Comparison of ENCODE assay signal across 7 cellular contexts in the genomic region with DNA sequence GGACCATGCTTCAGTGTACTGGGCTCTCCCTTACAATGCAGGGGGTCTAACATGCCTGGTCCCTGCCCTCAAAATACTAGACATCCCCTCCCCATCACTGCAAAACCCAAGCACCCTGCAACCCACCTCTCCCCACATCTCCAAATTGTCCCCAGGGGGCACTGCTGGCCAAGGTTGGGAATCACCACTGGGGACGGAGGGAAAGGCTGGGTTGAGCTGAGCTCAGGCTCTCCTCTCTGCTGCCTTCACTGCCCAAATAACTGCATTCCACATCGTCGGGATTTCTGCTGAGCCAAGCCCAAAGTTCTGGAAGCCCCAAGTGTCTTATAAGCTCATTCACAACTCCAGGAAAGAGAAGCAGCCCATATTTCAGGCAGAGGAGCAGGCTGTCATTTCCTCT.
A peak's percentile ranks its signal among the peaks of the same experiment; 100 is the strongest.
DNase-seq lines count a peak whose midpoint lies in the region; FAIRE-seq and TF ChIP-seq lines count a peak whose summit lies in the region.

No MANE protein-coding gene starts in this region.

- no peaks in the 10 kb centered on the region for H3K4me1 ChIP-seq in MM.1S (ENCODE audit: low read length)
- peaks cover 0 to 10% (median 8%) of the 10 kb centered on the region in 4 experiments; a peak in 6 of 7 replicates for H3K4me1 ChIP-seq in H1 (replicated peaks in 1 of 4; ENCODE audit: control insufficient read depth in 3 of 4, insufficient read depth in 4 of 4, low read length in 3 of 4)

- H3K14ac ChIP-seq in H1 (ENCODE audit: insufficient read length) = no peak overlapping the region

- TF ChIP-seq POLR2A in H1 (IDR thresholded peaks at IDR 0.05; ENCODE audit: control extremely low read depth in 1 of 2, low read depth in 2 of 2, low read length in 2 of 2) = no peak

- no peaks in the 10 kb centered on the region for H3K79me1 ChIP-seq in H1 (ENCODE audit: low read depth, low read length)

- CTCF ChIA-PET in H1 (lab: Charles Lee; ENCODE audit: partially characterized antibody) = interaction anchor here (0.8 to 3.5 kb wide), 27 partner anchors 10 to 202 kb away, joined by 3 to 29 read pairs (median 4); partner anchors contain the start of gene NT5DC3
- CTCF ChIA-PET in activated naive CD4-positive, alpha-beta T cell treated with anti-CD3 and anti-CD28 coated beads, Interleukin-2, amount 10 ng/mL, durations not matched to agents 7 days and 5 days (lab: Charles Lee) = interaction anchor here (1.0 kb wide), 1 partner anchor 99 kb away, joined by 3 read pairs; no protein-coding TSS in a partner anchor

- TF ChIP-seq CTCF in MM.1S (IDR thresholded peaks at IDR 0.05; ENCODE audit: low read length) (peak; percentile 17), H1 (IDR thresholded peaks at IDR 0.05; ENCODE audit: control extremely low read depth in 1 of 3, insufficient read depth in 1 of 3, low read depth in 1 of 3, low read length in 3 of 3) (peak; percentile 75 to 86 (median 78))

- no peak overlapping the region for H2BK20ac ChIP-seq in H1 (ENCODE audit: low read length)

- peak; percentile 87 to 92 for TF ChIP-seq RAD21 in H1 (IDR thresholded peaks at IDR 0.05 in 1 of 2, conservative IDR thresholded peaks at IDR 0.05 in 1 of 2; ENCODE audit: low read depth in 2 of 2, low read length in 2 of 2)

- WGBS in H1 (ENCODE audit: extremely low coverage in 1 of 2, insufficient coverage in 1 of 2, insufficient read length in 1 of 2, insufficient replicate concordance in 2 of 2, low coverage in 1 of 2, low lambda C conversion rate in 2 of 2, missing lambda C conversion rate in 1 of 2), 2 experiments = 64% methylated on average over 3 of the region's 3 CpGs; no CpG with 5 or more reads in 1 of the 2 experiments

- no peak for FAIRE-seq in H1 (lab: Jason Lieb, UNC)

- H3K27me3 Mint-ChIP-seq in activated naive CD4-positive, alpha-beta T cell treated with anti-CD3 and anti-CD28 coated beads, Interleukin-2, amount 10 ng/mL, durations not matched to agents 7 days and 5 days = no peaks in the 10 kb centered on the region

- no peak overlapping the region for H3K27ac Mint-ChIP-seq in activated naive CD4-positive, alpha-beta T cell treated with anti-CD3 and anti-CD28 coated beads, Interleukin-2, amount 10 ng/mL, durations not matched to agents 7 days and 5 days

- no peaks in the 10 kb centered on the region for H3K9me3 ChIP-seq in MM.1S (replicated peaks; ENCODE audit: insufficient read depth, low read length)
- H3K9me3 ChIP-seq in H1 (ENCODE audit: insufficient read depth in 2 of 2, low read depth in 1 of 2, low read length in 1 of 2) = no peaks in the 10 kb centered on the region

- no peak overlapping the region for H2BK15ac ChIP-seq in H1 (ENCODE audit: low read length)

- H3K9me3 Mint-ChIP-seq in activated naive CD4-positive, alpha-beta T cell treated with anti-CD3 and anti-CD28 coated beads, Interleukin-2, amount 10 ng/mL, durations not matched to agents 7 days and 5 days = no peaks in the 10 kb centered on the region

- H3K36me3 Mint-ChIP-seq in activated naive CD4-positive, alpha-beta T cell treated with anti-CD3 and anti-CD28 coated beads, Interleukin-2, amount 10 ng/mL, durations not matched to agents 7 days and 5 days = peaks cover 2% of the 10 kb centered on the region

- H3K9me2 ChIP-seq in MM.1S (replicated peaks; ENCODE audit: insufficient read depth, low read length) = no peaks in the 10 kb centered on the region

- no peak overlapping the region for H4K91ac ChIP-seq in H1 (replicated peaks; ENCODE audit: insufficient read length, low read length)

- H4K20me1 ChIP-seq in MM.1S (ENCODE audit: insufficient read depth, low read length) (no peaks in the 10 kb centered on the region), H1 (replicated peaks in 1 of 2; ENCODE audit: control insufficient read depth in 1 of 2, insufficient read depth in 2 of 2, low read length in 2 of 2) (no peaks in the 10 kb centered on the region)

- no peak overlapping the region for H3K4me3 Mint-ChIP-seq in activated naive CD4-positive, alpha-beta T cell treated with anti-CD3 and anti-CD28 coated beads, Interleukin-2, amount 10 ng/mL, durations not matched to agents 7 days and 5 days

- H3K36me3 ChIP-seq in MM.1S (replicated peaks; ENCODE audit: insufficient read depth, low read length) = no peaks in the 10 kb centered on the region; the same call in 1 of the 2 replicates
- peaks cover 0 to 5% (median 0%) of the 10 kb centered on the region in 4 experiments; a peak in 1 of 8 replicates for H3K36me3 ChIP-seq in H1 (ENCODE audit: control insufficient read depth in 2 of 4, insufficient read depth in 4 of 4, low read length in 3 of 4)

- no peak overlapping the region for H3K27ac ChIP-seq in MM.1S (ENCODE audit: low read length)
- H3K27ac ChIP-seq in H1 (ENCODE audit: low read depth, low read length) = no peak overlapping the region

- no peak overlapping the region for H4K8ac ChIP-seq in H1 (ENCODE audit: extremely low read depth, insufficient read depth, low read length)

- no peaks in the 10 kb centered on the region for H3K27me3 ChIP-seq in MM.1S (replicated peaks; ENCODE audit: insufficient read depth, low read length)
- no peaks in the 10 kb centered on the region for H3K27me3 ChIP-seq in H1 (replicated peaks in 1 of 4; ENCODE audit: control insufficient read depth in 3 of 4, extremely low read depth in 1 of 4, insufficient read depth in 3 of 4, low read length in 3 of 4)

- H3K4ac ChIP-seq in H1 (replicated peaks; ENCODE audit: insufficient read length, low read depth, low read length) = no peak overlapping the region

- no peak overlapping the region for H2AFZ ChIP-seq in MM.1S (ENCODE audit: low read length)
- no peak overlapping the region for H2AFZ ChIP-seq in H1 (ENCODE audit: low read length)

- POLR2A ChIA-PET in H1 (lab: Charles Lee; ENCODE audit: partially characterized antibody) = interaction anchor here (1.4 kb wide), 1 partner anchor 17 kb away, joined by 4 read pairs; no protein-coding TSS in a partner anchor

- H3K4me3 ChIP-seq in MM.1S (ENCODE audit: low read length) = no peak overlapping the region
- no peak overlapping the region for H3K4me3 ChIP-seq in H1 (ENCODE audit: extremely low read depth in 1 of 4, insufficient read depth in 2 of 4, low read depth in 3 of 4, low read length in 4 of 4)

- no peak for TF ChIP-seq EP300 in H1 (IDR thresholded peaks at IDR 0.05; ENCODE audit: borderline replicate concordance in 1 of 2, low read depth in 2 of 2, low read length in 2 of 2)

- H4K5ac ChIP-seq in H1 (ENCODE audit: insufficient read length, low read depth, low read length) = no peak overlapping the region

- H3K23me2 ChIP-seq in H1 (ENCODE audit: low read depth, low read length) = no peaks in the 10 kb centered on the region

- DNase-seq in GM04504 (ENCODE audit: low read depth) = peak; percentile 25
- DNase-seq in MM.1S = no peak
- peak; percentile 38 to 76 for DNase-seq in H1 (ENCODE audit: low read depth in 1 of 2, low spot score in 2 of 2)
- DNase-seq in myocyte (ENCODE audit: low read depth) = peak; percentile 64
- no peak for DNase-seq in cerebellum (ENCODE audit: low spot score)
- no peak for DNase-seq in NOMO-1 (lab: John Stamatoyannopoulos, UW; ENCODE audit: unreplicated experiment in 2 of 2)
- DNase-seq in activated naive CD4-positive, alpha-beta T cell treated with anti-CD3 and anti-CD28 coated beads, Interleukin-2, amount 10 ng/mL, durations not matched to agents 7 days and 5 days = no peak

- H2BK120ac ChIP-seq in H1 (replicated peaks; ENCODE audit: low read depth, low read length) = no peak overlapping the region

- H2AK5ac ChIP-seq in H1 (ENCODE audit: low read depth, low read length) = no peak overlapping the region

- no peak overlapping the region for H2BK12ac ChIP-seq in H1 (ENCODE audit: low read depth, low read length)

- no peak overlapping the region for H2BK5ac ChIP-seq in H1 (ENCODE audit: low read depth, low read length)

- no peaks in the 10 kb centered on the region for H3K79me2 ChIP-seq in MM.1S (ENCODE audit: low read length)
- no peaks in the 10 kb centered on the region for H3K79me2 ChIP-seq in H1 (ENCODE audit: control insufficient read depth in 1 of 2, insufficient read depth in 2 of 2, low read length in 2 of 2)

- no peak overlapping the region for H3K4me2 ChIP-seq in MM.1S (ENCODE audit: low read depth, low read length)
- H3K4me2 ChIP-seq in H1 (ENCODE audit: insufficient read depth in 1 of 2, low read depth in 2 of 2, low read length in 2 of 2) = no peak overlapping the region

- no peak overlapping the region for H3K56ac ChIP-seq in H1 (replicated peaks; ENCODE audit: insufficient read length, low read depth, low read length)

- no peak overlapping the region for H3K18ac ChIP-seq in H1 (ENCODE audit: extremely low read depth, low read length)

- H3K4me1 Mint-ChIP-seq in activated naive CD4-positive, alpha-beta T cell treated with anti-CD3 and anti-CD28 coated beads, Interleukin-2, amount 10 ng/mL, durations not matched to agents 7 days and 5 days = no peaks in the 10 kb centered on the region

- no peak overlapping the region for H3K23ac ChIP-seq in H1 (ENCODE audit: insufficient read length)

- H3K9ac ChIP-seq in MM.1S (ENCODE audit: low read length) (no peak overlapping the region), H1 (replicated peaks in 1 of 4; ENCODE audit: extremely low read depth in 1 of 4, low read depth in 3 of 4, low read length in 3 of 4) (no peak overlapping the region)

- H3F3A ChIP-seq in MM.1S (ENCODE audit: insufficient read depth, low read length) = no peaks in the 10 kb centered on the region

TF ChIP-seq in H1, 55 proteins besides CTCF, POLR2A, EP300 and RAD21:
- TF ChIP-seq GTF2F1 (IDR thresholded peaks at IDR 0.05; ENCODE audit: borderline replicate concordance, low read depth, low read length) (no peak), TEAD4 (IDR thresholded peaks at IDR 0.05; ENCODE audit: low read depth, low read length) (0 out of 2 replicates have a peak, but pooled peaks have one; percentile 15)
TF ChIP-seq in H1: peak in this region for 1.

Comparison
In these comparisons a context has a peak if more than half of its experiments do, and no peak if none do; other contexts are left out.
1. DNase-seq: peak in GM04504 (single experiment), H1 (2 of 2) and myocyte (single experiment); none in MM.1S (single experiment), cerebellum (single experiment), NOMO-1 (0 of 2) and activated naive CD4-positive, alpha-beta T cell treated with anti-CD3 and anti-CD28 coated beads, Interleukin-2, amount 10 ng/mL, durations not matched to agents 7 days and 5 days (single experiment).